1 cellular context compared by ENCODE assay signal in the genomic region with DNA sequence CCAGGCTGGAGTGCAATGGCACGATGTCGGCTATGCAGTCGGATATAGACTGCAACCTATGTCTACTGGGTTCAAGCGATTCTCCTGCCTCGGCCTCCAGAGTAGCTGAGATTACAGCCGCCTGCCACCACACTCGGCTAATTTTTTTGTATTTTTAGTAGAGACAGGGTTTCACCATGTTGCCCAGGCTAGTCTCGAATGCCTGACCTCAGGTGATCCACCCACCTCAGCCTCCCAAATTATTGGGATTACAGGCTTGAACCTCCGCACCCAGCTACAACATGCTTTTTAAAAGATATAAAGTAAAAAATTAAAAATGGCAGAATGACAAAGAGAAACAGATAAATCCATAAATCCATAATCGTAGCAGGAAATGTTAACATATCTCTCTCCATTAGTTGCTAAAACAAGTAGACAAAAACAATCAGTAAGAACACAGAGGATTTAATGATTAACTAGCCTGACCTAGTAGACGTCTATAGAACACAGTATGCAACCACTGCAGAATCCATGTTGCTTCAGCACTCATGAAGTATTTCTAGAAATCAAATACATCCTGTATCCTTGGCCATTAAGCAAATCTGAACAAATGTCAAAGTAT.
A peak's percentile ranks its signal among the peaks of the same experiment; 100 is the strongest.
TF ChIP-seq lines count a peak whose summit lies in the region.

No MANE protein-coding gene starts in this region.

TF ChIP-seq in HepG2, 621 proteins besides CTCF, POLR2A, EP300 and RAD21 (continued from another document):
- TF ChIP-seq ARID3A (IDR thresholded peaks at IDR 0.05; ENCODE audit: low read depth, low read length) (peak; percentile 71; the same call in 1 of the 2 replicates), KAT2B (IDR thresholded peaks at IDR 0.05; ENCODE audit: borderline replicate concordance, low read depth, low read length) (peak; percentile 76), PAX8 (CRISPR knock-in tag; IDR thresholded peaks at IDR 0.05; ENCODE audit: borderline replicate concordance) (no peak), ZFP36 (IDR thresholded peaks at IDR 0.05; ENCODE audit: borderline replicate concordance, low read depth, low read length, partially characterized antibody) (no peak), NFE2L2 (IDR thresholded peaks at IDR 0.05; ENCODE audit: low read length) (no peak), SMC3 (IDR thresholded peaks at IDR 0.05; ENCODE audit: low read length) (no peak), ZNF12 (CRISPR knock-in tag; IDR thresholded peaks at IDR 0.05) (peak; percentile 92), MAFF (IDR thresholded peaks at IDR 0.05; ENCODE audit: low read depth, low read length) (peak; percentile 40; the same call in 1 of the 2 replicates), GATAD2A (CRISPR knock-in tag; IDR thresholded peaks at IDR 0.05) (peak; percentile 50; the same call in 1 of the 2 replicates), TBL1XR1 (IDR thresholded peaks at IDR 0.05; ENCODE audit: borderline replicate concordance, low read length, partially characterized antibody) (no peak), ZNF292 (CRISPR knock-in tag; IDR thresholded peaks at IDR 0.05; ENCODE audit: borderline replicate concordance, low read depth) (0 out of 2 replicates have a peak, but pooled peaks have one; percentile 34), SCMH1 (CRISPR knock-in tag; IDR thresholded peaks at IDR 0.05; ENCODE audit: borderline replicate concordance) (no peak), ZNF331 (CRISPR knock-in tag; IDR thresholded peaks at IDR 0.05) (no peak), TRIM24 (CRISPR knock-in tag; IDR thresholded peaks at IDR 0.05) (no peak), SALL2 (CRISPR knock-in tag; IDR thresholded peaks at IDR 0.05) (no peak), PAXIP1 (CRISPR knock-in tag; conservative IDR thresholded peaks at IDR 0.05) (0 out of 2 replicates have a peak, but pooled peaks have one; percentile 43), MAFK (conservative IDR thresholded peaks at IDR 0.05 in 1 of 2, IDR thresholded peaks at IDR 0.05 in 1 of 2; ENCODE audit: low read length in 2 of 2) (peak in 1 of 2 experiments; percentile 30; a peak in 1 of 4 replicates), ZC3H13 (CRISPR knock-in tag; IDR thresholded peaks at IDR 0.05) (no peak), ZBTB7B (CRISPR knock-in tag; IDR thresholded peaks at IDR 0.05) (no peak), ZMYM4 (CRISPR knock-in tag; IDR thresholded peaks at IDR 0.05) (0 out of 2 replicates have a peak, but pooled peaks have one; percentile 17), FOXA3 (CRISPR knock-in tag; IDR thresholded peaks at IDR 0.05) (0 out of 2 replicates have a peak, but pooled peaks have one; percentile 12), ZBTB21 (CRISPR knock-in tag; IDR thresholded peaks at IDR 0.05) (no peak), SNAPC5 (CRISPR knock-in tag; IDR thresholded peaks at IDR 0.05; ENCODE audit: borderline replicate concordance) (no peak), ATF4 (CRISPR knock-in tag; IDR thresholded peaks at IDR 0.05) (no peak), FOXP4 (CRISPR knock-in tag; IDR thresholded peaks at IDR 0.05) (0 out of 2 replicates have a peak, but pooled peaks have one; percentile 19), ZNF761 (CRISPR knock-in tag; conservative IDR thresholded peaks at IDR 0.05) (no peak), FOXP1 (IDR thresholded peaks at IDR 0.05) (no peak), FOXP1 (CRISPR knock-in tag; IDR thresholded peaks at IDR 0.05) (no peak), HDAC1 (CRISPR knock-in tag; IDR thresholded peaks at IDR 0.05) (peak; percentile 15; the same call in 1 of the 2 replicates), THAP9 (CRISPR knock-in tag; IDR thresholded peaks at IDR 0.05; ENCODE audit: borderline replicate concordance) (no peak), SALL1 (CRISPR knock-in tag; IDR thresholded peaks at IDR 0.05) (no peak)
- TF ChIP-seq, protein P1, sequence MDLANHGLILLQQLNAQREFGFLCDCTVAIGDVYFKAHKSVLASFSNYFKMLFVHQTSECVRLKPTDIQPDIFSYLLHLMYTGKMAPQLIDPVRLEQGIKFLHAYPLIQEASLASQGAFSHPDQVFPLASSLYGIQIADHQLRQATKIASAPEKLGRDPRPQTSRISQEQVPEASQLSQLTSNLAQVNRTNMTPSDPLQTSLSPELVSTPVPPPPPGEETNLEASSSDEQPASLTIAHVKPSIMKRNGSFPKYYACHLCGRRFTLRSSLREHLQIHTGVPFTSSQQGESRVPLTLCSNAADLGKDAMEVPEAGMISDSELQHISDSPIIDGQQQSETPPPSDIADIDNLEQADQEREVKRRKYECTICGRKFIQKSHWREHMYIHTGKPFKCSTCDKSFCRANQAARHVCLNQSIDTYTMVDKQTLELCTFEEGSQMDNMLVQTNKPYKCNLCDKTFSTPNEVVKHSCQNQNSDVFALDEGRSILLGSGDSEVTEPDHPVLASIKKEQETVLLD (CRISPR knock-in tag; IDR thresholded peaks at IDR 0.05; ENCODE audit: low read depth) = no peak
- TF ChIP-seq, protein P2, sequence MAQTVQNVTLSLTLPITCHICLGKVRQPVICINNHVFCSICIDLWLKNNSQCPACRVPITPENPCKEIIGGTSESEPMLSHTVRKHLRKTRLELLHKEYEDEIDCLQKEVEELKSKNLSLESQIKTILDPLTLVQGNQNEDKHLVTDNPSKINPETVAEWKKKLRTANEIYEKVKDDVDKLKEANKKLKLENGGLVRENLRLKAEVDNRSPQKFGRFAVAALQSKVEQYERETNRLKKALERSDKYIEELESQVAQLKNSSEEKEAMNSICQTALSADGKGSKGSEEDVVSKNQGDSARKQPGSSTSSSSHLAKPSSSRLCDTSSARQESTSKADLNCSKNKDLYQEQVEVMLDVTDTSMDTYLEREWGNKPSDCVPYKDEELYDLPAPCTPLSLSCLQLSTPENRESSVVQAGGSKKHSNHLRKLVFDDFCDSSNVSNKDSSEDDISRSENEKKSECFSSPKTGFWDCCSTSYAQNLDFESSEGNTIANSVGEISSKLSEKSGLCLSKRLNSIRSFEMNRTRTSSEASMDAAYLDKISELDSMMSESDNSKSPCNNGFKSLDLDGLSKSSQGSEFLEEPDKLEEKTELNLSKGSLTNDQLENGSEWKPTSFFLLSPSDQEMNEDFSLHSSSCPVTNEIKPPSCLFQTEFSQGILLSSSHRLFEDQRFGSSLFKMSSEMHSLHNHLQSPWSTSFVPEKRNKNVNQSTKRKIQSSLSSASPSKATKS (CRISPR knock-in tag; IDR thresholded peaks at IDR 0.05) = no peak
- TF ChIP-seq, protein P3, sequence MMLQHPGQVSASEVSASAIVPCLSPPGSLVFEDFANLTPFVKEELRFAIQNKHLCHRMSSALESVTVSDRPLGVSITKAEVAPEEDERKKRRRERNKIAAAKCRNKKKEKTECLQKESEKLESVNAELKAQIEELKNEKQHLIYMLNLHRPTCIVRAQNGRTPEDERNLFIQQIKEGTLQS (CRISPR knock-in tag; IDR thresholded peaks at IDR 0.05) = no peak
- TF ChIP-seq, protein P4, sequence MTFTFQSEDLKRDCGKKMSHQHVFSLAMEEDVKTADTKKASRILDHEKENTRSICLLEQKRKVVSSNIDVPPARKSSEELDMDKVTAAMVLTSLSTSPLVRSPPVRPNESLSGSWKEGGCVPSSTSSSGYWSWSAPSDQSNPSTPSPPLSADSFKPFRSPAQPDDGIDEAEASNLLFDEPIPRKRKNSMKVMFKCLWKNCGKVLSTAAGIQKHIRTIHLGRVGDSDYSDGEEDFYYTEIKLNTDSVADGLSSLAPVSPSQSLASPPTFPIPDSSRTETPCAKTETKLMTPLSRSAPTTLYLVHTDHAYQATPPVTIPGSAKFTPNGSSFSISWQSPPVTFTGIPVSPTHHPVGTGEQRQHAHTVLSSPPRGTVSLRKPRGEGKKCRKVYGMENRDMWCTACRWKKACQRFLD (CRISPR knock-in tag; IDR thresholded peaks at IDR 0.05; ENCODE audit: borderline replicate concordance) = no peak
- TF ChIP-seq, protein P5, sequence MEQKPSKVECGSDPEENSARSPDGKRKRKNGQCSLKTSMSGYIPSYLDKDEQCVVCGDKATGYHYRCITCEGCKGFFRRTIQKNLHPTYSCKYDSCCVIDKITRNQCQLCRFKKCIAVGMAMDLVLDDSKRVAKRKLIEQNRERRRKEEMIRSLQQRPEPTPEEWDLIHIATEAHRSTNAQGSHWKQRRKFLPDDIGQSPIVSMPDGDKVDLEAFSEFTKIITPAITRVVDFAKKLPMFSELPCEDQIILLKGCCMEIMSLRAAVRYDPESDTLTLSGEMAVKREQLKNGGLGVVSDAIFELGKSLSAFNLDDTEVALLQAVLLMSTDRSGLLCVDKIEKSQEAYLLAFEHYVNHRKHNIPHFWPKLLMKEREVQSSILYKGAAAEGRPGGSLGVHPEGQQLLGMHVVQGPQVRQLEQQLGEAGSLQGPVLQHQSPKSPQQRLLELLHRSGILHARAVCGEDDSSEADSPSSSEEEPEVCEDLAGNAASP (CRISPR knock-in tag; IDR thresholded peaks at IDR 0.05; ENCODE audit: borderline replicate concordance) = 0 out of 2 replicates have a peak, but pooled peaks have one; percentile 26
